In the genomic region with DNA sequence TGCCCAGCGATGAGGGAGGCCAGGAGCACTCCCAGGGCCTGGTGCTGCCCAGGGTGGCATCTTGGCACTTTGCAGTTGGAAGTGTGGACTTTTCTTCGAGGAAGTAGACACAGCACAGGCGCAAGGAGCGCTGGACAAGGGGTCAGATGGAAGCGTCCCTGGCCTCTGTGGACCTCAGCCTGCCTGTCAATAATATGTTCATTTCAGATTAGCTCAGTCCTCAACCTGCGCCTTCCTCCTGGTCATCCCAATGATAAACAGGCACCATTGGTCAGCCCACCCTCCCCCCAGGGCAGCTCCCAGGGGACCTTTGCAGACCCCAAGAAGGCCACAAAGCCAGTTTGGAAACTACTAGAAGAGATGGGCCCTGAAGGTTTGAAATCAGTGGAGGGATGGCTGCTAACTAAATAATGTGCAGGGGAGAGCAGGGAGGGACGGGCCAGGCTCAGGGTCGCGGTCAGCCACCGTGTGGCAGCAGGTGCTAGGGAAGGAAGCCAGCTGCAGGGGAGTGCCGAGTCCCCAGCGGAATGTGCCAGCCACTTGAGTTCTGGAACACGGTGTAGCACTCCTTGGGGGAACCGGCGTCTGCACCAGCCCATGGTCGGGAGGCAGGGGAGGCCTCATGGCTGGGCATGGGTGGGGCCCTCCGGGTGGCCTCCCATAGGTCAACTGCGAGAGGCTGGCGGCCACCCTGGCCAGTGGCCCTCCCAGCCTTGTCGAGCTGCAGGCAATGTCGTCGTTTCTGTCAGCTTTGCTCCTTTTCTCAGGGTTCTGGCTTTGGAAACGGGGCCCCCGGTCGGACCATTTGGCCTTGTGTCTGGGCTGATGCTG, we compare ENCODE assay signal across 15 cellular contexts. TPM values are rescaled to one million over a fixed set of nuclear protein-coding genes. Genes with fewer than 3 reads are reported as not detected.
DNase-seq lines count a peak whose midpoint lies in the region; ATAC-seq and TF ChIP-seq lines count a peak whose summit lies in the region.
"Had no signal": no experiment of that assay in that cellular context is flagged by ENCODE, and none has a peak within 500 bp of the region (broad histone marks: within the 10 kb centered on the region; RNA-seq: fewer than 3 reads in every experiment).

No MANE protein-coding gene starts in this region.

- peak; percentile 12 to 47; a peak in 2 of 4 replicates for TF ChIP-seq CTCF in GM23338 (conservative IDR thresholded peaks at IDR 0.05; ENCODE audit: low read depth in 2 of 2)
- no peak for TF ChIP-seq CTCF in hepatocyte (IDR thresholded peaks at IDR 0.05; ENCODE audit: poor library complexity)

- H3K4me1 ChIP-seq in GM23338 (ENCODE audit: insufficient read depth) (no peaks in the 10 kb centered on the region), hepatocyte (ENCODE audit: insufficient read depth) (no peaks in the 10 kb centered on the region)

- H2AFZ ChIP-seq in GM23338 (no peak overlapping the region), hepatocyte (no peak overlapping the region)

- peaks cover 28% of the 10 kb centered on the region for H3K4me1 Mint-ChIP-seq in GM23338

- ATAC-seq in GM23338 = peak; percentile 51
- no peak for ATAC-seq in HG02973 (IDR thresholded peaks at IDR 0.05; ENCODE audit: unreplicated experiment)
- ATAC-seq: activated CD8-positive, alpha-beta T cell treated with anti-CD3 and anti-CD28 coated beads for 36 hours had no signal

- H3K4me2 ChIP-seq in GM23338 (no peak overlapping the region), hepatocyte (no peak overlapping the region)

- H3K9me2 ChIP-seq in GM23338 (ENCODE audit: insufficient read depth) = no peaks in the 10 kb centered on the region
- no peaks in the 10 kb centered on the region for H3K9me2 ChIP-seq in hepatocyte (replicated peaks; ENCODE audit: insufficient read depth)

- H3K9me3 Mint-ChIP-seq in GM23338 = no peaks in the 10 kb centered on the region
- H3K9me3 Mint-ChIP-seq: activated CD8-positive, alpha-beta T cell treated with anti-CD3 and anti-CD28 coated beads for 36 hours had no signal

- peaks cover 14% of the 10 kb centered on the region for H3K36me3 Mint-ChIP-seq in GM23338 (ENCODE audit: low read depth)

- H3K27me3 Mint-ChIP-seq in GM23338 (ENCODE audit: insufficient read depth, low read depth, poor library complexity) = peaks cover 5% of the 10 kb centered on the region
- H3K27me3 Mint-ChIP-seq: activated CD8-positive, alpha-beta T cell treated with anti-CD3 and anti-CD28 coated beads for 36 hours had no signal

- no peaks in the 10 kb centered on the region for H3F3A ChIP-seq in GM23338 (replicated peaks; ENCODE audit: low read depth)

- H3K4me3 ChIP-seq in GM23338 (no peak overlapping the region), hepatocyte (no peak overlapping the region)

- H3K36me3 ChIP-seq in GM23338 (ENCODE audit: insufficient read depth) = no peaks in the 10 kb centered on the region
- no peaks in the 10 kb centered on the region for H3K36me3 ChIP-seq in hepatocyte (replicated peaks; ENCODE audit: insufficient read depth, low read depth)

- peak; percentile 43 for DNase-seq in GM23338 (ENCODE audit: low spot score)
- DNase-seq in SHP77 treated with DMSO at 0.1 percent for 48 hours (lab: John Stamatoyannopoulos, UW) = peak; percentile 19
- DNase-seq in hepatocyte (ENCODE audit: low spot score) = peak; percentile 3
- peak; percentile 37 for DNase-seq in retina
- DNase-seq in activated CD4-positive, alpha-beta T cell treated with anti-CD3 and anti-CD28 coated beads, Interleukin-2, amount 50 U/mL, for 48 hours = no peak
- DNase-seq in GM19240 (ENCODE audit: insufficient read length, low spot score) = no peak
- no peak for DNase-seq in SW480 (ENCODE audit: low spot score)
- DNase-seq: activated CD8-positive, alpha-beta T cell treated with anti-CD3 and anti-CD28 coated beads for 36 hours; GF-D8; glutamatergic neuron; mammary epithelial cell; NCI-H2081 treated with DMSO at 0.1 percent for 48 hours; stimulated activated CD8-positive, alpha-beta memory T cell treated with anti-CD3 and anti-CD28 coated beads, Interleukin-4, amount 100 ng/mL, for 48 hours had no signal

- no peaks in the 10 kb centered on the region for H3K79me2 ChIP-seq in GM23338 (replicated peaks; ENCODE audit: insufficient read depth)
- H3K79me2 ChIP-seq in hepatocyte = no peaks in the 10 kb centered on the region

- no peaks in the 10 kb centered on the region for H3K27me3 ChIP-seq in GM23338 (ENCODE audit: insufficient read depth)
- H3K27me3 ChIP-seq in hepatocyte = no peaks in the 10 kb centered on the region

- no peak overlapping the region for H3K4me3 Mint-ChIP-seq in GM23338
- H3K4me3 Mint-ChIP-seq: activated CD8-positive, alpha-beta T cell treated with anti-CD3 and anti-CD28 coated beads for 36 hours had no signal

- H3K27ac Mint-ChIP-seq in GM23338 = no peak overlapping the region
- H3K27ac Mint-ChIP-seq: activated CD8-positive, alpha-beta T cell treated with anti-CD3 and anti-CD28 coated beads for 36 hours had no signal

- H3K27ac ChIP-seq in GM23338 (ENCODE audit: low read depth) (no peak overlapping the region), hepatocyte (no peak overlapping the region)
- H3K27ac ChIP-seq: HL-60 had no signal

- no peaks in the 10 kb centered on the region for H4K20me1 ChIP-seq in GM23338 (replicated peaks; ENCODE audit: insufficient read depth)
- no peaks in the 10 kb centered on the region for H4K20me1 ChIP-seq in hepatocyte (ENCODE audit: insufficient read depth, poor library complexity, severe bottlenecking)

- no peaks in the 10 kb centered on the region for H3K9me3 ChIP-seq in hepatocyte (ENCODE audit: low read depth)

- WGBS in hepatocyte (ENCODE audit: low lambda C conversion rate, missing lambda C conversion rate) = 97% methylated on average over 25 of the region's 25 CpGs

TF ChIP-seq in GM23338, 12 proteins besides CTCF, POLR2A, EP300 and RAD21 (continues in another document):
- TF ChIP-seq, protein P1, sequence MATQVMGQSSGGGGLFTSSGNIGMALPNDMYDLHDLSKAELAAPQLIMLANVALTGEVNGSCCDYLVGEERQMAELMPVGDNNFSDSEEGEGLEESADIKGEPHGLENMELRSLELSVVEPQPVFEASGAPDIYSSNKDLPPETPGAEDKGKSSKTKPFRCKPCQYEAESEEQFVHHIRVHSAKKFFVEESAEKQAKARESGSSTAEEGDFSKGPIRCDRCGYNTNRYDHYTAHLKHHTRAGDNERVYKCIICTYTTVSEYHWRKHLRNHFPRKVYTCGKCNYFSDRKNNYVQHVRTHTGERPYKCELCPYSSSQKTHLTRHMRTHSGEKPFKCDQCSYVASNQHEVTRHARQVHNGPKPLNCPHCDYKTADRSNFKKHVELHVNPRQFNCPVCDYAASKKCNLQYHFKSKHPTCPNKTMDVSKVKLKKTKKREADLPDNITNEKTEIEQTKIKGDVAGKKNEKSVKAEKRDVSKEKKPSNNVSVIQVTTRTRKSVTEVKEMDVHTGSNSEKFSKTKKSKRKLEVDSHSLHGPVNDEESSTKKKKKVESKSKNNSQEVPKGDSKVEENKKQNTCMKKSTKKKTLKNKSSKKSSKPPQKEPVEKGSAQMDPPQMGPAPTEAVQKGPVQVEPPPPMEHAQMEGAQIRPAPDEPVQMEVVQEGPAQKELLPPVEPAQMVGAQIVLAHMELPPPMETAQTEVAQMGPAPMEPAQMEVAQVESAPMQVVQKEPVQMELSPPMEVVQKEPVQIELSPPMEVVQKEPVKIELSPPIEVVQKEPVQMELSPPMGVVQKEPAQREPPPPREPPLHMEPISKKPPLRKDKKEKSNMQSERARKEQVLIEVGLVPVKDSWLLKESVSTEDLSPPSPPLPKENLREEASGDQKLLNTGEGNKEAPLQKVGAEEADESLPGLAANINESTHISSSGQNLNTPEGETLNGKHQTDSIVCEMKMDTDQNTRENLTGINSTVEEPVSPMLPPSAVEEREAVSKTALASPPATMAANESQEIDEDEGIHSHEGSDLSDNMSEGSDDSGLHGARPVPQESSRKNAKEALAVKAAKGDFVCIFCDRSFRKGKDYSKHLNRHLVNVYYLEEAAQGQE (IDR thresholded peaks at IDR 0.05; ENCODE audit: unreplicated experiment) = no peak
- TF ChIP-seq POLR2AphosphoS5 (IDR thresholded peaks at IDR 0.05; ENCODE audit: low read depth) (no peak), STAT1 (IDR thresholded peaks at IDR 0.05; ENCODE audit: unreplicated experiment) (no peak), ZNF114 (CRISPR knock-in tag; IDR thresholded peaks at IDR 0.05) (no peak), CREB1 (CRISPR knock-in tag; IDR thresholded peaks at IDR 0.05; ENCODE audit: low read depth) (no peak), JUNB (IDR thresholded peaks at IDR 0.05; ENCODE audit: unreplicated experiment) (no peak), EZH2phosphoT487 (IDR thresholded peaks at IDR 0.05; ENCODE audit: unreplicated experiment) (no peak), NANOG (IDR thresholded peaks at IDR 0.05; ENCODE audit: borderline replicate concordance) (no peak)
- TF ChIP-seq, protein P2, sequence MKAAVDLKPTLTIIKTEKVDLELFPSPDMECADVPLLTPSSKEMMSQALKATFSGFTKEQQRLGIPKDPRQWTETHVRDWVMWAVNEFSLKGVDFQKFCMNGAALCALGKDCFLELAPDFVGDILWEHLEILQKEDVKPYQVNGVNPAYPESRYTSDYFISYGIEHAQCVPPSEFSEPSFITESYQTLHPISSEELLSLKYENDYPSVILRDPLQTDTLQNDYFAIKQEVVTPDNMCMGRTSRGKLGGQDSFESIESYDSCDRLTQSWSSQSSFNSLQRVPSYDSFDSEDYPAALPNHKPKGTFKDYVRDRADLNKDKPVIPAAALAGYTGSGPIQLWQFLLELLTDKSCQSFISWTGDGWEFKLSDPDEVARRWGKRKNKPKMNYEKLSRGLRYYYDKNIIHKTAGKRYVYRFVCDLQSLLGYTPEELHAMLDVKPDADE (IDR thresholded peaks at IDR 0.05) = no peak

RNA-seq across cellular contexts. Expression of a gene that starts 59.9 kb away (rescaled TPM):
- 16.3 and 17.3 TPM in 2 replicates for total RNA-seq in GM23338 (2014; rRNA removed; shearing (Covaris generic))
- 31.9 and 34.1 TPM in 2 replicates for polyA plus RNA-seq in GM23338 (2016; fragmentation: Nextera tagmentation; extraction: Ambion mirVana)
- total RNA-seq in hepatocyte = 97.7 and 106 TPM in 2 replicates
- 154 and 204 TPM in 2 replicates for polyA plus RNA-seq in hepatocyte

Comparison
In these comparisons a context has a peak if more than half of its experiments do, and no peak if none do; other contexts are left out.
1. DNase-seq: peak in GM23338 (single experiment), SHP77 treated with DMSO at 0.1 percent for 48 hours (single experiment), hepatocyte (single experiment) and retina (single experiment); none in activated CD4-positive, alpha-beta T cell treated with anti-CD3 and anti-CD28 coated beads, Interleukin-2, amount 50 U/mL, for 48 hours (0 of 2), GM19240 (single experiment) and SW480 (single experiment).